1 cellular context compared by ENCODE assay signal in genomic region chr18:48879008-48879431, GRCh38.
TF ChIP-seq lines count a peak whose summit lies in the region.

No MANE protein-coding gene starts in this region.

TF ChIP-seq in HepG2, 621 proteins besides CTCF, POLR2A, EP300 and RAD21 (continued from another document):
- TF ChIP-seq ZNF513 (CRISPR knock-in tag; conservative IDR thresholded peaks at IDR 0.05), result no peak
- TF ChIP-seq PRPF4 (IDR thresholded peaks at IDR 0.05; ENCODE audit: low read depth, low read length, poor library complexity, severe bottlenecking), result no peak
